1 cellular context compared by ENCODE assay signal in genomic region chr19:10105241-10106099, GRCh38.
TF ChIP-seq lines count a peak whose summit lies in the region.

No MANE protein-coding gene starts in this region.

TF ChIP-seq in K562, 482 proteins besides CTCF, POLR2A, EP300 and RAD21 (continues in another document):
- TF ChIP-seq ZBTB33 (CRISPR knock-in tag; IDR thresholded peaks at IDR 0.05), result 0 out of 2 replicates have a peak, but pooled peaks have one; percentile 70
- TF ChIP-seq EHMT2 (IDR thresholded peaks at IDR 0.05), result no peak
- TF ChIP-seq NFXL1 (CRISPR knock-in tag; IDR thresholded peaks at IDR 0.05), result no peak
- no peak for TF ChIP-seq TBL1XR1 (IDR thresholded peaks at IDR 0.05; ENCODE audit: low read length in 2 of 2)
- TF ChIP-seq RCOR1 (IDR thresholded peaks at IDR 0.05; ENCODE audit: borderline replicate concordance in 1 of 2, low read depth in 2 of 2, low read length in 2 of 2), result no peak
- TF ChIP-seq FOS (IDR thresholded peaks at IDR 0.05; ENCODE audit: extremely low read depth, insufficient read length), result no peak
- no peak for TF ChIP-seq TAF1 (IDR thresholded peaks at IDR 0.05; ENCODE audit: control insufficient read depth, extremely low read depth, insufficient read depth, low read length, severe bottlenecking)
- no peak for TF ChIP-seq KDM1A (IDR thresholded peaks at IDR 0.05)
- TF ChIP-seq IRF2 (CRISPR knock-in tag; IDR thresholded peaks at IDR 0.05), result no peak
- no peak for TF ChIP-seq NR0B1 (IDR thresholded peaks at IDR 0.05; ENCODE audit: partially characterized antibody)
- no peak for TF ChIP-seq PHF8 (IDR thresholded peaks at IDR 0.05; ENCODE audit: borderline replicate concordance, low read length)
- no peak for TF ChIP-seq CEBPZ (IDR thresholded peaks at IDR 0.05; ENCODE audit: borderline replicate concordance, low read depth, low read length)
- peak; percentile 62; the same call in 1 of the 2 replicates for TF ChIP-seq CBFB (CRISPR knock-in tag; IDR thresholded peaks at IDR 0.05)
- no peak for TF ChIP-seq IRF1 (CRISPR knock-in tag; IDR thresholded peaks at IDR 0.05; ENCODE audit: borderline replicate concordance)
- TF ChIP-seq HDAC3 (IDR thresholded peaks at IDR 0.05; ENCODE audit: borderline replicate concordance, partially characterized antibody), result no peak
- TF ChIP-seq ZNF639 (CRISPR knock-in tag; conservative IDR thresholded peaks at IDR 0.05 in 1 of 2, IDR thresholded peaks at IDR 0.05 in 1 of 2), result 0 out of 4 replicates have a peak, but pooled peaks of 1 of the 2 experiments have one; percentile 20
- TF ChIP-seq HINFP (tag; conservative IDR thresholded peaks at IDR 0.05; ENCODE audit: low read depth), result no peak
- 0 out of 2 replicates have a peak, but pooled peaks have one; percentile 6 for TF ChIP-seq TRIM25 (IDR thresholded peaks at IDR 0.05; ENCODE audit: borderline replicate concordance)
- no peak; the same call in 1 of the 2 replicates for TF ChIP-seq FOXJ2 (tag; IDR thresholded peaks at IDR 0.05)
- TF ChIP-seq ZNF318 (IDR thresholded peaks at IDR 0.05; ENCODE audit: borderline replicate concordance in 1 of 2, low read depth in 1 of 2), result no peak
- TF ChIP-seq ZNF764 (CRISPR knock-in tag; IDR thresholded peaks at IDR 0.05; ENCODE audit: low read depth), result peak; percentile 55; the same call in 1 of the 2 replicates
- TF ChIP-seq MEIS2 (IDR thresholded peaks at IDR 0.05; ENCODE audit: partially characterized antibody), result no peak
- no peak for TF ChIP-seq ZNF277 (CRISPR knock-in tag; IDR thresholded peaks at IDR 0.05; ENCODE audit: borderline replicate concordance)
- no peak for TF ChIP-seq ZBED1 (IDR thresholded peaks at IDR 0.05)
- TF ChIP-seq ESRRB (CRISPR knock-in tag; IDR thresholded peaks at IDR 0.05; ENCODE audit: borderline replicate concordance), result no peak
- TF ChIP-seq ZNF24 (IDR thresholded peaks at IDR 0.05), result 0 out of 2 replicates have a peak, but pooled peaks have one; percentile 38
- TF ChIP-seq ATF3 (IDR thresholded peaks at IDR 0.05), result 0 out of 2 replicates have a peak, but pooled peaks have one; percentile 7
- TF ChIP-seq ATF3 (CRISPR knock-in tag; conservative IDR thresholded peaks at IDR 0.05), result no peak
